Comparison of ENCODE assay signal across 9 cellular contexts in the genomic region with DNA sequence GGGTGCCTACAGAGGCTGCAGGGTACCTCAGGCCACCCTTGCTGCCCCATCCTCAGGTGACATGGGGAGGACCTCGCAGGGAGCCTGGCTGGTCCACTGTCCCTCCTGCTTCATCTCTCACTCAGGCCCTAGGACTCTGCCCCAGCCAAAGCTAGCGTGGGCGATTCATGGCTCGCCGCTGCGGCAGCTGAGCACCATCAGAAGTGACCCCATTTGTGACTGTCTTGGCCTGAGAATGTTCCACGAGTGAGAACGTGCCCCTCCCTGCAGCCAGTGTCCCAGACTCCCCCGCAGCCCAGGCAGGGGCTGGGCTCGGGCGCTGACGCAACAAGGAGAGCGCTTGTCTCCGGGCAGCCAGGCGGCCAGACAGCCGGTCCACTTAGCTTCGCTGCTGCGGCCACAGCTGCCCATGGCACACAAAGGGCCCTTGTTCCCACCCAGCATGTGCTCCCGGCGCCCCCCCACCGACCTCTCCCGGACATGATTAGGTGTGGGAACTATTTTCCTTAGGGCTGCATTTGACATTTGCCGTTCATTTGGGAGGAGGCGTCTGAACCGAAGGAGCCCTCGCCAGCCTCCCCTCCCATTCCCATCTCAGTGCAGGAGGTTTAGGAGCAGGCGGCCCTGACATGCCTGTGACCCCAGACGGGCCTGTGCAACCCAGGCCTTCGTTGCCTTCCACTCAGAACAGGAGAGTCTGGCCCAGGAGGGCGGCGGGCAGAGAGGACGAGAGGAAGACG. TPM values are rescaled to one million over a fixed set of nuclear protein-coding genes. Genes with fewer than 3 reads are reported as not detected.
DNase-seq lines count a peak whose midpoint lies in the region; ATAC-seq and TF ChIP-seq lines count a peak whose summit lies in the region.
"Had no signal": no experiment of that assay in that cellular context is flagged by ENCODE, and none has a peak within 500 bp of the region (broad histone marks: within the 10 kb centered on the region; RNA-seq: fewer than 3 reads in every experiment).

No MANE protein-coding gene starts in this region.

- intact Hi-C loops in colonic mucosa (cut with DNase I) (no loop called here), right lobe of liver (cut with DNase I) (no loop called here), spleen (cut with DNase I; ENCODE audit: low total_unique reads) (no loop called here)

- DNase-seq in NB4 (ENCODE audit: low read depth) (peak; percentile 67), colonic mucosa (peak; percentile 41), right lobe of liver (peak; percentile 45 to 62 (median 58)), spleen (peak; percentile 78), DMS 273 (lab: John Stamatoyannopoulos, UW; ENCODE audit: unreplicated experiment) (no peak), DMS153 (lab: John Stamatoyannopoulos, UW) (no peak)
- DNase-seq: NCI-H446 had no signal

- WGBS in right lobe of liver (ENCODE audit: insufficient coverage, low coverage, low lambda C conversion rate, missing lambda C conversion rate): 34% methylated on average over 12 of the region's 33 CpGs
- WGBS in spleen, 5 donors: 71 to 87% (median 77%) methylated on average over 15 to 33 of the region's 33 CpGs

- H3K4me3 ChIP-seq in NB4 (ENCODE audit: low read depth, low read length) (no peak overlapping the region), colonic mucosa (no peak overlapping the region), right lobe of liver (no peak overlapping the region), spleen (no peak overlapping the region)

- no peak for TF ChIP-seq CTCF in NB4 (IDR thresholded peaks at IDR 0.05; ENCODE audit: low read depth, low read length)
- no peak for TF ChIP-seq CTCF in colonic mucosa (IDR thresholded peaks at IDR 0.05)
- TF ChIP-seq CTCF in right lobe of liver (IDR thresholded peaks at IDR 0.05): no peak
- peak in 1 of 11 experiments; percentile 1 for TF ChIP-seq CTCF in spleen (IDR thresholded peaks at IDR 0.05 in 8 of 11, conservative IDR thresholded peaks at IDR 0.05 in 3 of 11)

- H3K27ac ChIP-seq in colonic mucosa: peak overlapping the region; percentile 50
- no peak overlapping the region for H3K27ac ChIP-seq in right lobe of liver
- peak overlapping the region in 6 of 8 donors; percentile 44 to 83 (median 78) for H3K27ac ChIP-seq in spleen

- peak overlapping the region in 1 of 2 donors; percentile 35 for H3K9ac ChIP-seq in colonic mucosa (ENCODE audit: low read depth in 2 of 2, low read length in 2 of 2)

- H3K4me1 ChIP-seq in colonic mucosa (no peaks in the 10 kb centered on the region), right lobe of liver (peaks cover 0 to 26% (median 9%) of the 10 kb centered on the region in 4 donors), spleen (peaks cover 11 to 63% (median 39%) of the 10 kb centered on the region in 6 donors)

- TF ChIP-seq POLR2A in NB4 (IDR thresholded peaks at IDR 0.05; ENCODE audit: extremely low read depth, insufficient read length) (no peak), right lobe of liver (IDR thresholded peaks at IDR 0.05) (peak; percentile 11), spleen (IDR thresholded peaks at IDR 0.05) (no peak)

- H3K9me3 ChIP-seq in colonic mucosa (no peaks in the 10 kb centered on the region), right lobe of liver (no peaks in the 10 kb centered on the region), spleen (no peaks in the 10 kb centered on the region)

- H3K36me3 ChIP-seq in colonic mucosa: no peaks in the 10 kb centered on the region
- no peaks in the 10 kb centered on the region for H3K36me3 ChIP-seq in right lobe of liver
- H3K36me3 ChIP-seq in spleen: no peaks in the 10 kb centered on the region

- no peaks in the 10 kb centered on the region for H3K27me3 ChIP-seq in colonic mucosa
- H3K27me3 ChIP-seq in right lobe of liver: no peaks in the 10 kb centered on the region
- peaks cover 0 to 22% (median 0%) of the 10 kb centered on the region in 7 donors for H3K27me3 ChIP-seq in spleen (replicated peaks in 1 of 7)

- ATAC-seq in right lobe of liver (peak; percentile 33 to 47 (median 38)), GM18517 (IDR thresholded peaks at IDR 0.05; ENCODE audit: unreplicated experiment) (no peak), GM21528 (IDR thresholded peaks at IDR 0.05; ENCODE audit: low FRiP score, unreplicated experiment) (no peak)

RNA-seq across cellular contexts. Expression of gene POFUT2, which starts 19.3 kb away (rescaled TPM):
- total RNA-seq in colonic mucosa (10 to 100 TPM; 23.8 to 31.6 TPM), right lobe of liver (10 to 100 TPM; 10.5 to 22.0 (median 13.7) TPM), spleen (10 to 100 TPM; 24.1 to 37.0 (median 28.8) TPM)
- polyA plus RNA-seq in spleen: 10 to 100 TPM; 10.5 to 23.2 (median 19.3) TPM

Comparison
In these comparisons a context has a peak if more than half of its experiments do, and no peak if none do; other contexts are left out.
1. DNase-seq: peak in NB4 (single experiment), colonic mucosa (single experiment), right lobe of liver (3 of 3) and spleen (single experiment); none in DMS 273 (single experiment) and DMS153 (single experiment).
2. H3K27ac ChIP-seq: peak in colonic mucosa (single experiment) and spleen (6 of 8); none in right lobe of liver (0 of 3).
3. ATAC-seq: peak in right lobe of liver (4 of 4); none in GM18517 (single experiment) and GM21528 (single experiment).